23 cellular contexts compared by ENCODE assay signal in the genomic region with DNA sequence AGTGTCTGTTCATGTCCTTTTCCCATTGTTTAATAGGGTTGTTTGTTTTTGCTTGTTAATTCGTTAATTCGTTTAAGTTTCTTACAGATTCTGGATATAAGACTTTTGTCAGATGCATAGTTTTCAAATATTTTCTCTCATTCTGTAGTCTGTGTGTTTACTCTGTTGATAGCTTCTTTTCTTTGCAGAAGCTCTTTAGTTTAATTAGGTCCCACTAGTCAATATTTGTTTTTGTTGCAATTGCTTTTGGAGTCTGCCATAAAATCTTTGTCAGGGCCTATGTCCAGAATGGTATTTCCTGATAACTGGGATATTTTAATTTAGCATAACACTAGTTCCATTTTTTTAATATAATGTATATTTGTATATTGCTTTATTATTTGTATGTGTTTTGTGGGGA.
A peak's percentile ranks its signal among the peaks of the same experiment; 100 is the strongest.
DNase-seq lines count a peak whose midpoint lies in the region; ATAC-seq and TF ChIP-seq lines count a peak whose summit lies in the region.
"Had no signal": no experiment of that assay in that cellular context is flagged by ENCODE, and none has a peak within 500 bp of the region (broad histone marks: within the 10 kb centered on the region; RNA-seq: fewer than 3 reads in every experiment).

No MANE protein-coding gene starts in this region.

- H3K27ac Mint-ChIP-seq in Calu3 (ENCODE audit: unreplicated experiment): no peak overlapping the region
- H3K27ac Mint-ChIP-seq: CD4-positive, alpha-beta T cell; IgD-negative memory B cell; T-helper 2 cell treated with Interferon-gamma antibody and Interleukin-4, amounts not matched to agents 5 μg/mL and 100 μg/mL, for 36 hours had no signal

- peaks cover 19% of the 10 kb centered on the region for H3K9me3 Mint-ChIP-seq in Calu3 (ENCODE audit: low read depth, unreplicated experiment)

- DNase-seq in NCI-H510A treated with DMSO at 0.1 percent for 48 hours (lab: John Stamatoyannopoulos, UW) (peak; percentile 12), NCI-H510A (lab: John Stamatoyannopoulos, UW) (no peak), DMS153 treated with DMSO at 0.1 percent for 48 hours (lab: John Stamatoyannopoulos, UW; ENCODE audit: unreplicated experiment) (peak; percentile 20), NCI-H774 (lab: John Stamatoyannopoulos, UW) (peak; percentile 19), left colon (no peak), Calu3 (no peak)
- no peak for DNase-seq in stimulated activated CD4-positive, alpha-beta T cell treated with anti-CD3 and anti-CD28 coated beads, Interleukin-2, amount 100 ng/mL, for 48 hours
- DNase-seq: AML-193; CD4-positive, alpha-beta T cell; COR-L47; GOT3; HCEC 1CT; NCI-H1105 treated with DMSO at 0.1 percent for 48 hours; NCI-H146; NCI-H446 treated with DMSO at 0.1 percent for 48 hours; NCI-H82; Right ventricle myocardium superior; RPMI8226; T-helper 1 cell had no signal

- CTCF ChIA-PET in Calu3 (lab: Charles Lee): no interaction called here

- no peaks in the 10 kb centered on the region for H3K36me3 Mint-ChIP-seq in Calu3 (ENCODE audit: insufficient read depth, unreplicated experiment)
- H3K36me3 Mint-ChIP-seq: IgD-negative memory B cell had no signal

- no peaks in the 10 kb centered on the region for H3K27me3 Mint-ChIP-seq in Calu3 (ENCODE audit: unreplicated experiment)
- H3K27me3 Mint-ChIP-seq: CD4-positive, alpha-beta T cell; IgD-negative memory B cell had no signal

- intact Hi-C loops in left colon (cut with DNase I, micrococcal nuclease) (no loop called here), Calu3 (cut with micrococcal nuclease; ENCODE audit: unreplicated experiment) (no loop called here)

- ATAC-seq in left colon (peak; percentile 48), HG02763 (IDR thresholded peaks at IDR 0.05; ENCODE audit: unreplicated experiment) (no peak)
- ATAC-seq: A549 had no signal

- no peak overlapping the region for H3K4me3 Mint-ChIP-seq in Calu3 (ENCODE audit: low read depth, unreplicated experiment)
- H3K4me3 Mint-ChIP-seq: CD4-positive, alpha-beta T cell; IgD-negative memory B cell; T-helper 2 cell treated with Interferon-gamma antibody and Interleukin-4, amounts not matched to agents 5 μg/mL and 100 μg/mL, for 36 hours had no signal

- H3K4me1 Mint-ChIP-seq in Calu3 (ENCODE audit: low read depth, unreplicated experiment): no peaks in the 10 kb centered on the region
- H3K4me1 Mint-ChIP-seq: IgD-negative memory B cell had no signal

- TF ChIP-seq CTCF in Calu3 (IDR thresholded peaks at IDR 0.05; ENCODE audit: unreplicated experiment): no peak

- no TSS peak for BruUV-seq in Calu3 (replicated peaks; lab: Mats Ljungman, UMichigan)

Comparison
In these comparisons a context has a peak if more than half of its experiments do, and no peak if none do; other contexts are left out.
1. DNase-seq: peak in NCI-H510A treated with DMSO at 0.1 percent for 48 hours (single experiment), DMS153 treated with DMSO at 0.1 percent for 48 hours (single experiment) and NCI-H774 (single experiment); none in NCI-H510A (single experiment), left colon (0 of 2), Calu3 (single experiment) and stimulated activated CD4-positive, alpha-beta T cell treated with anti-CD3 and anti-CD28 coated beads, Interleukin-2, amount 100 ng/mL, for 48 hours (0 of 2).